8 cellular contexts compared by ENCODE assay signal in genomic region chr17:28726912-28727726, GRCh38. TPM values are rescaled to one million over a fixed set of nuclear protein-coding genes. Genes with fewer than 3 reads are reported as not detected.
DNase-seq lines count a peak whose midpoint lies in the region; ATAC-seq, FAIRE-seq and TF ChIP-seq lines count a peak whose summit lies in the region.

No MANE protein-coding gene starts in this region.

- peak; percentile 84 for DNase-seq in NCI-H2196 treated with DMSO at 0.1 percent for 48 hours (lab: John Stamatoyannopoulos, UW; ENCODE audit: unreplicated experiment)
- DNase-seq in bronchial epithelial cell (ENCODE audit: low read depth): peak; percentile 87
- DNase-seq in immature natural killer cell: peak; percentile 86 to 88 (median 88)
- DNase-seq in smooth muscle cell of the brain vasculature (ENCODE audit: low read depth, low spot score): peak; percentile 89

- H3K27me3 Mint-ChIP-seq in immature natural killer cell (ENCODE audit: low read depth in 3 of 3): peaks cover 7 to 10% (median 10%) of the 10 kb centered on the region in 3 donors

- no peaks in the 10 kb centered on the region for H3K9me3 Mint-ChIP-seq in immature natural killer cell

- peak overlapping the region; percentile 92 for H3K27ac ChIP-seq in ACC112 (ENCODE audit: low read depth, low read length)

- H3K36me3 ChIP-seq in ACC112 (ENCODE audit: insufficient read depth, low read length) (peaks cover 15% of the 10 kb centered on the region), bronchial epithelial cell (ENCODE audit: control insufficient read depth, insufficient read depth, low read length) (peaks cover 18% of the 10 kb centered on the region)

- peaks cover 6 to 23% (median 10%) of the 10 kb centered on the region in 3 donors for H3K36me3 Mint-ChIP-seq in immature natural killer cell

- peak overlapping the region; percentile 44 for H2AFZ ChIP-seq in ACC112 (ENCODE audit: low read length, unreplicated experiment)

- peaks cover 23% of the 10 kb centered on the region for H3K4me1 ChIP-seq in ACC112 (ENCODE audit: control insufficient read depth, insufficient read depth, low read length, unreplicated experiment)

- H3K27me3 ChIP-seq in ACC112 (ENCODE audit: insufficient read depth, low read length) (no peaks in the 10 kb centered on the region), bronchial epithelial cell (ENCODE audit: control insufficient read depth, insufficient read depth, low read length) (no peaks in the 10 kb centered on the region)

- peak overlapping the region; percentile 89 for H3K4me3 ChIP-seq in ACC112 (ENCODE audit: low read depth, low read length)
- peak overlapping the region; percentile 65 for H3K4me3 ChIP-seq in WI38 (ENCODE audit: low read depth, low read length)
- peak overlapping the region; percentile 72 for H3K4me3 ChIP-seq in bronchial epithelial cell (ENCODE audit: low read depth, low read length)

- ATAC-seq in GM18858 (IDR thresholded peaks at IDR 0.05; ENCODE audit: unreplicated experiment) (peak; percentile 28), HG03095 (IDR thresholded peaks at IDR 0.05; ENCODE audit: unreplicated experiment) (peak; percentile 32)

- H3K4me1 Mint-ChIP-seq in immature natural killer cell: peaks cover 40 to 51% of the 10 kb centered on the region in 2 donors

- H3K27ac Mint-ChIP-seq in immature natural killer cell: peak overlapping the region; percentile 70 to 98 (median 95)

- H3K4me3 Mint-ChIP-seq in immature natural killer cell: peak overlapping the region; percentile 93 to 98 (median 94)

- FAIRE-seq in bronchial epithelial cell (lab: Jason Lieb, UNC): no peak

- H3K79me2 ChIP-seq in ACC112 (ENCODE audit: control insufficient read depth, insufficient read depth, low read length, unreplicated experiment): peaks cover 13% of the 10 kb centered on the region

- TF ChIP-seq CTCF in WI38 (IDR thresholded peaks at IDR 0.05; ENCODE audit: low read depth, low read length) (peak; percentile 98), bronchial epithelial cell (IDR thresholded peaks at IDR 0.05; ENCODE audit: insufficient read depth, low read length, severe bottlenecking) (peak; percentile 98)

RNA-seq across cellular contexts. Expression of gene TLCD1, which starts 1.1 kb away (rescaled TPM):
- total RNA-seq in bronchial epithelial cell: 6.5 and 7.4 TPM in 2 replicates
- not detected for polyA plus RNA-seq in immature natural killer cell

RNA-seq across cellular contexts. Expression of gene NEK8, which starts 1.5 kb away (rescaled TPM):
- total RNA-seq in bronchial epithelial cell: 3.1 and 3.2 TPM in 2 replicates
- 1 to 10 TPM; 1.7 to 4.2 (median 3.6) TPM for polyA plus RNA-seq in immature natural killer cell

RNA-seq across cellular contexts. Expression of gene RPL23A, which starts 7.3 kb away (rescaled TPM):
- total RNA-seq in bronchial epithelial cell: 928 and 1,097 TPM in 2 replicates
- polyA plus RNA-seq in immature natural killer cell: 1,000 to 10,000 TPM; 2,545 to 3,232 (median 2,896) TPM

RNA-seq across cellular contexts. Expression of gene RAB34, which starts 9.5 kb away (rescaled TPM):
- total RNA-seq in bronchial epithelial cell: 42.5 and 68.7 TPM in 2 replicates
- polyA plus RNA-seq in immature natural killer cell: 1 to 10 TPM; 2.3 to 6.1 (median 5.3) TPM

RNA-seq across cellular contexts. Expression of gene PROCA1, which starts 15.4 kb away (rescaled TPM):
- 0.26 and 0.64 TPM in 2 replicates for total RNA-seq in bronchial epithelial cell
- polyA plus RNA-seq in immature natural killer cell: 1 to 10 TPM in 1 of 3 donors, under 1 TPM in 2; 0.59 to 1.8 (median 0.60) TPM

Comparison
In these comparisons a context has a peak if more than half of its experiments do, and no peak if none do; other contexts are left out.
1. Peak in every context shown above with its lines: DNase-seq, ATAC-seq, H3K4me3 ChIP-seq and H3K27ac ChIP-seq.